1 cellular context compared by ENCODE assay signal in the genomic region with DNA sequence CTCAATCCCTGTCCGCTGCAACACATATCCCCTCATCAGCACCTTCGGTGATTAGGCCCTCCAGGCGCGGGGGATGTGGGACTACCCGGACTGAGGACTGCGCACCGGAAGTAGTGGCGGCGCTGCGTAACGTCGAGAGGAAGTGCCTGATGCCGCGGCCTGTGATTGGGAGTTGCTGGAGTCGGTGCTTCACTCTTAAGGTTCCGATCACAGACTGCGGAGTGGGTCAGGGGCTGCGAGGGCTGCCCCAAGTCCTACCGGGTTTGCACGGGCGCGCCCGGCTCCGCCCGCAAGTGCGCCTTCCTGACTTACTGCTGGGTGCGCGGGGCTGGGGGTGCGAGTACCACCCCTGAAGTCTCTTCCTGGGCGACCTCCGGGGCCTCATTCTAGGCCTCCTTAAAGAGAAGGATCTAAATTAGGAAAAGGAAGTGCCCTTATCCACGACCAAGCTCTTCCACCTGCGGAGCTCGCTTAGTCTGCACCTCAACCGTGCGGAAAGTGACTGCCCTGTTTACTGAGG.
TF ChIP-seq lines count a peak whose summit lies in the region.

TSS of gene ALKBH3 (plus strand) at position 192 of the 520 bp plus-strand sequence. CDS start 1,822 bp downstream, outside the sequence.

TF ChIP-seq in HepG2, 621 proteins besides CTCF, POLR2A, EP300 and RAD21 (continued from another document and continues in another):
- TF ChIP-seq, protein P1, sequence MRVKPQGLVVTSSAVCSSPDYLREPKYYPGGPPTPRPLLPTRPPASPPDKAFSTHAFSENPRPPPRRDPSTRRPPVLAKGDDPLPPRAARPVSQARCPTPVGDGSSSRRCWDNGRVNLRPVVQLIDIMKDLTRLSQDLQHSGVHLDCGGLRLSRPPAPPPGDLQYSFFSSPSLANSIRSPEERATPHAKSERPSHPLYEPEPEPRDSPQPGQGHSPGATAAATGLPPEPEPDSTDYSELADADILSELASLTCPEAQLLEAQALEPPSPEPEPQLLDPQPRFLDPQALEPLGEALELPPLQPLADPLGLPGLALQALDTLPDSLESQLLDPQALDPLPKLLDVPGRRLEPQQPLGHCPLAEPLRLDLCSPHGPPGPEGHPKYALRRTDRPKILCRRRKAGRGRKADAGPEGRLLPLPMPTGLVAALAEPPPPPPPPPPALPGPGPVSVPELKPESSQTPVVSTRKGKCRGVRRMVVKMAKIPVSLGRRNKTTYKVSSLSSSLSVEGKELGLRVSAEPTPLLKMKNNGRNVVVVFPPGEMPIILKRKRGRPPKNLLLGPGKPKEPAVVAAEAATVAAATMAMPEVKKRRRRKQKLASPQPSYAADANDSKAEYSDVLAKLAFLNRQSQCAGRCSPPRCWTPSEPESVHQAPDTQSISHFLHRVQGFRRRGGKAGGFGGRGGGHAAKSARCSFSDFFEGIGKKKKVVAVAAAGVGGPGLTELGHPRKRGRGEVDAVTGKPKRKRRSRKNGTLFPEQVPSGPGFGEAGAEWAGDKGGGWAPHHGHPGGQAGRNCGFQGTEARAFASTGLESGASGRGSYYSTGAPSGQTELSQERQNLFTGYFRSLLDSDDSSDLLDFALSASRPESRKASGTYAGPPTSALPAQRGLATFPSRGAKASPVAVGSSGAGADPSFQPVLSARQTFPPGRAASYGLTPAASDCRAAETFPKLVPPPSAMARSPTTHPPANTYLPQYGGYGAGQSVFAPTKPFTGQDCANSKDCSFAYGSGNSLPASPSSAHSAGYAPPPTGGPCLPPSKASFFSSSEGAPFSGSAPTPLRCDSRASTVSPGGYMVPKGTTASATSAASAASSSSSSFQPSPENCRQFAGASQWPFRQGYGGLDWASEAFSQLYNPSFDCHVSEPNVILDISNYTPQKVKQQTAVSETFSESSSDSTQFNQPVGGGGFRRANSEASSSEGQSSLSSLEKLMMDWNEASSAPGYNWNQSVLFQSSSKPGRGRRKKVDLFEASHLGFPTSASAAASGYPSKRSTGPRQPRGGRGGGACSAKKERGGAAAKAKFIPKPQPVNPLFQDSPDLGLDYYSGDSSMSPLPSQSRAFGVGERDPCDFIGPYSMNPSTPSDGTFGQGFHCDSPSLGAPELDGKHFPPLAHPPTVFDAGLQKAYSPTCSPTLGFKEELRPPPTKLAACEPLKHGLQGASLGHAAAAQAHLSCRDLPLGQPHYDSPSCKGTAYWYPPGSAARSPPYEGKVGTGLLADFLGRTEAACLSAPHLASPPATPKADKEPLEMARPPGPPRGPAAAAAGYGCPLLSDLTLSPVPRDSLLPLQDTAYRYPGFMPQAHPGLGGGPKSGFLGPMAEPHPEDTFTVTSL (CRISPR knock-in tag; IDR thresholded peaks at IDR 0.05; ENCODE audit: borderline replicate concordance) = 0 out of 2 replicates have a peak, but pooled peaks have one; percentile 42
- no peak for TF ChIP-seq TSC22D2 (CRISPR knock-in tag; IDR thresholded peaks at IDR 0.05; ENCODE audit: borderline replicate concordance)
- TF ChIP-seq ZFP36L1 (CRISPR knock-in tag; IDR thresholded peaks at IDR 0.05) = no peak
- TF ChIP-seq SNRNP70 (IDR thresholded peaks at IDR 0.05; ENCODE audit: low read depth, low read length) = no peak
- TF ChIP-seq SAP130 (CRISPR knock-in tag; IDR thresholded peaks at IDR 0.05; ENCODE audit: low read depth) = peak; percentile 80
- no peak for TF ChIP-seq FOXP1 (IDR thresholded peaks at IDR 0.05)
- TF ChIP-seq FOXP1 (CRISPR knock-in tag; IDR thresholded peaks at IDR 0.05) = peak; percentile 44; the same call in 1 of the 2 replicates
- no peak for TF ChIP-seq XBP1 (CRISPR knock-in tag; IDR thresholded peaks at IDR 0.05)
- TF ChIP-seq, protein P2, sequence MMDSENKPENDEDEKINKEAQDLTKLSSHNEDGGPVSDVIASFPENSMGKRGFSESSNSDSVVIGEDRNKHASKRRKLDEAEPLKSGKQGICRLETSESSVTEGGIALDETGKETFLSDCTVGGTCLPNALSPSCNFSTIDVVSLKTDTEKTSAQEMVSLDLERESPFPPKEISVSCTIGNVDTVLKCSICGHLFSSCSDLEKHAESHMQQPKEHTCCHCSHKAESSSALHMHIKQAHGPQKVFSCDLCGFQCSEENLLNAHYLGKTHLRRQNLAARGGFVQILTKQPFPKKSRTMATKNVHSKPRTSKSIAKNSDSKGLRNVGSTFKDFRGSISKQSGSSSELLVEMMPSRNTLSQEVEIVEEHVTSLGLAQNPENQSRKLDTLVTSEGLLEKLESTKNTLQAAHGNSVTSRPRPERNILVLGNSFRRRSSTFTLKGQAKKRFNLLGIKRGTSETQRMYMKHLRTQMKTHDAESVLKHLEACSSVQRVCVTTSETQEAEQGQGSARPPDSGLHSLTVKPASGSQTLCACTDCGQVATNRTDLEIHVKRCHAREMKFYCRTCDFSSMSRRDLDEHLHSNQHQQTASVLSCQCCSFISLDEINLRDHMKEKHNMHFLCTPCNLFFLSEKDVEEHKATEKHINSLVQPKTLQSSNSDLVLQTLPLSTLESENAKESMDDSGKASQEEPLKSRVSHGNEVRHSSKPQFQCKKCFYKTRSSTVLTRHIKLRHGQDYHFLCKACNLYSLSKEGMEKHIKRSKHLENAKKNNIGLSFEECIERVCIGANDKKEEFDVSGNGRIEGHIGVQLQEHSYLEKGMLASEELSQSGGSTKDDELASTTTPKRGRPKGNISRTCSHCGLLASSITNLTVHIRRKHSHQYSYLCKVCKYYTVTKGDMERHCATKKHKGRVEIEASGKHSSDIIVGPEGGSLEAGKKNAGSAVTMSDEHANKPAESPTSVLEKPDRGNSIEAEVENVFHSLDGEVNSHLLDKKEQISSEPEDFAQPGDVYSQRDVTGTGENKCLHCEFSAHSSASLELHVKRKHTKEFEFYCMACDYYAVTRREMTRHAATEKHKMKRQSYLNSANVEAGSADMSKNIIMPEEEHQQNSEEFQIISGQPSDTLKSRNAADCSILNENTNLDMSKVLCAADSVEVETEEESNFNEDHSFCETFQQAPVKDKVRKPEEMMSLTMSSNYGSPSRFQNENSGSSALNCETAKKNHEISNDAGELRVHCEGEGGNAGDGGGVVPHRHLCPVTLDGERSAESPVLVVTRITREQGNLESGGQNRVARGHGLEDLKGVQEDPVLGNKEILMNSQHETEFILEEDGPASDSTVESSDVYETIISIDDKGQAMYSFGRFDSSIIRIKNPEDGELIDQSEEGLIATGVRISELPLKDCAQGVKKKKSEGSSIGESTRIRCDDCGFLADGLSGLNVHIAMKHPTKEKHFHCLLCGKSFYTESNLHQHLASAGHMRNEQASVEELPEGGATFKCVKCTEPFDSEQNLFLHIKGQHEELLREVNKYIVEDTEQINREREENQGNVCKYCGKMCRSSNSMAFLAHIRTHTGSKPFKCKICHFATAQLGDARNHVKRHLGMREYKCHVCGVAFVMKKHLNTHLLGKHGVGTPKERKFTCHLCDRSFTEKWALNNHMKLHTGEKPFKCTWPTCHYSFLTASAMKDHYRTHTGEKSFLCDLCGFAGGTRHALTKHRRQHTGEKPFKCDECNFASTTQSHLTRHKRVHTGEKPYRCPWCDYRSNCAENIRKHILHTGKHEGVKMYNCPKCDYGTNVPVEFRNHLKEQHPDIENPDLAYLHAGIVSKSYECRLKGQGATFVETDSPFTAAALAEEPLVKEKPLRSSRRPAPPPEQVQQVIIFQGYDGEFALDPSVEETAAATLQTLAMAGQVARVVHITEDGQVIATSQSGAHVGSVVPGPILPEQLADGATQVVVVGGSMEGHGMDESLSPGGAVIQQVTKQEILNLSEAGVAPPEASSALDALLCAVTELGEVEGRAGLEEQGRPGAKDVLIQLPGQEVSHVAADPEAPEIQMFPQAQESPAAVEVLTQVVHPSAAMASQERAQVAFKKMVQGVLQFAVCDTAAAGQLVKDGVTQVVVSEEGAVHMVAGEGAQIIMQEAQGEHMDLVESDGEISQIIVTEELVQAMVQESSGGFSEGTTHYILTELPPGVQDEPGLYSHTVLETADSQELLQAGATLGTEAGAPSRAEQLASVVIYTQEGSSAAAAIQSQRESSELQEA (CRISPR knock-in tag; IDR thresholded peaks at IDR 0.05; ENCODE audit: not compliant biosample characterization) = peak; percentile 31
- no peak for TF ChIP-seq FOXJ3 (CRISPR knock-in tag; IDR thresholded peaks at IDR 0.05; ENCODE audit: borderline replicate concordance)
- TF ChIP-seq ZNF580 (CRISPR knock-in tag; IDR thresholded peaks at IDR 0.05; ENCODE audit: borderline replicate concordance, low read depth) = peak; percentile 78; the same call in 1 of the 2 replicates
- no peak for TF ChIP-seq MATR3 (CRISPR knock-in tag; IDR thresholded peaks at IDR 0.05)
- TF ChIP-seq ZSCAN29 (CRISPR knock-in tag; conservative IDR thresholded peaks at IDR 0.05) = no peak
- TF ChIP-seq RBAK (CRISPR knock-in tag; IDR thresholded peaks at IDR 0.05) = peak; percentile 59; the same call in 1 of the 2 replicates
- no peak for TF ChIP-seq ZNF75D (CRISPR knock-in tag; IDR thresholded peaks at IDR 0.05; ENCODE audit: borderline replicate concordance)
- no peak for TF ChIP-seq SNAI1 (CRISPR knock-in tag; IDR thresholded peaks at IDR 0.05; ENCODE audit: borderline replicate concordance)
- peak; percentile 65 for TF ChIP-seq FOSL2 (CRISPR knock-in tag; IDR thresholded peaks at IDR 0.05)
- TF ChIP-seq ZNF552 (CRISPR knock-in tag; IDR thresholded peaks at IDR 0.05; ENCODE audit: borderline replicate concordance) = peak; percentile 94; the same call in 1 of the 2 replicates
- peak; percentile 66; the same call in 1 of the 2 replicates for TF ChIP-seq SRY (CRISPR knock-in tag; IDR thresholded peaks at IDR 0.05)
- TF ChIP-seq, protein P3, sequence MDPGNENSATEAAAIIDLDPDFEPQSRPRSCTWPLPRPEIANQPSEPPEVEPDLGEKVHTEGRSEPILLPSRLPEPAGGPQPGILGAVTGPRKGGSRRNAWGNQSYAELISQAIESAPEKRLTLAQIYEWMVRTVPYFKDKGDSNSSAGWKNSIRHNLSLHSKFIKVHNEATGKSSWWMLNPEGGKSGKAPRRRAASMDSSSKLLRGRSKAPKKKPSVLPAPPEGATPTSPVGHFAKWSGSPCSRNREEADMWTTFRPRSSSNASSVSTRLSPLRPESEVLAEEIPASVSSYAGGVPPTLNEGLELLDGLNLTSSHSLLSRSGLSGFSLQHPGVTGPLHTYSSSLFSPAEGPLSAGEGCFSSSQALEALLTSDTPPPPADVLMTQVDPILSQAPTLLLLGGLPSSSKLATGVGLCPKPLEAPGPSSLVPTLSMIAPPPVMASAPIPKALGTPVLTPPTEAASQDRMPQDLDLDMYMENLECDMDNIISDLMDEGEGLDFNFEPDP (CRISPR knock-in tag; conservative IDR thresholded peaks at IDR 0.05) = no peak
- no peak for TF ChIP-seq ZNF30 (CRISPR knock-in tag; IDR thresholded peaks at IDR 0.05)
- peak; percentile 99 for TF ChIP-seq KAT8 (CRISPR knock-in tag; IDR thresholded peaks at IDR 0.05)
- TF ChIP-seq ZNF703 (CRISPR knock-in tag; IDR thresholded peaks at IDR 0.05; ENCODE audit: borderline replicate concordance) = no peak
- TF ChIP-seq ZNF512 (CRISPR knock-in tag; IDR thresholded peaks at IDR 0.05) = no peak
- peak; percentile 69; the same call in 1 of the 2 replicates for TF ChIP-seq ZBTB49 (CRISPR knock-in tag; IDR thresholded peaks at IDR 0.05; ENCODE audit: borderline replicate concordance)
- TF ChIP-seq NFATC3 (CRISPR knock-in tag; IDR thresholded peaks at IDR 0.05) = peak; percentile 89; the same call in 1 of the 2 replicates
- no peak for TF ChIP-seq ZFYVE20 (CRISPR knock-in tag; IDR thresholded peaks at IDR 0.05; ENCODE audit: borderline replicate concordance, low read depth)
- TF ChIP-seq CAMTA2 (CRISPR knock-in tag; IDR thresholded peaks at IDR 0.05; ENCODE audit: borderline replicate concordance) = no peak
- no peak for TF ChIP-seq REXO4 (CRISPR knock-in tag; IDR thresholded peaks at IDR 0.05; ENCODE audit: borderline replicate concordance)
- TF ChIP-seq ZNF792 (CRISPR knock-in tag; IDR thresholded peaks at IDR 0.05) = peak; percentile 79; the same call in 1 of the 2 replicates
- TF ChIP-seq FIP1L1 (IDR thresholded peaks at IDR 0.05; ENCODE audit: borderline replicate concordance, insufficient read depth, low read depth, low read length) = no peak
- no peak for TF ChIP-seq HNF4G (IDR thresholded peaks at IDR 0.05; ENCODE audit: borderline replicate concordance, low read depth, low read length)
- TF ChIP-seq HNF4G (CRISPR knock-in tag; IDR thresholded peaks at IDR 0.05; ENCODE audit: borderline replicate concordance, low read depth) = peak; percentile 77; the same call in 1 of the 2 replicates
- no peak; the same call in 1 of the 2 replicates for TF ChIP-seq ZNF782 (CRISPR knock-in tag; IDR thresholded peaks at IDR 0.05; ENCODE audit: borderline replicate concordance)
- TF ChIP-seq NCOA2 (CRISPR knock-in tag; IDR thresholded peaks at IDR 0.05) = no peak; the same call in 1 of the 2 replicates
